In the genomic region with DNA sequence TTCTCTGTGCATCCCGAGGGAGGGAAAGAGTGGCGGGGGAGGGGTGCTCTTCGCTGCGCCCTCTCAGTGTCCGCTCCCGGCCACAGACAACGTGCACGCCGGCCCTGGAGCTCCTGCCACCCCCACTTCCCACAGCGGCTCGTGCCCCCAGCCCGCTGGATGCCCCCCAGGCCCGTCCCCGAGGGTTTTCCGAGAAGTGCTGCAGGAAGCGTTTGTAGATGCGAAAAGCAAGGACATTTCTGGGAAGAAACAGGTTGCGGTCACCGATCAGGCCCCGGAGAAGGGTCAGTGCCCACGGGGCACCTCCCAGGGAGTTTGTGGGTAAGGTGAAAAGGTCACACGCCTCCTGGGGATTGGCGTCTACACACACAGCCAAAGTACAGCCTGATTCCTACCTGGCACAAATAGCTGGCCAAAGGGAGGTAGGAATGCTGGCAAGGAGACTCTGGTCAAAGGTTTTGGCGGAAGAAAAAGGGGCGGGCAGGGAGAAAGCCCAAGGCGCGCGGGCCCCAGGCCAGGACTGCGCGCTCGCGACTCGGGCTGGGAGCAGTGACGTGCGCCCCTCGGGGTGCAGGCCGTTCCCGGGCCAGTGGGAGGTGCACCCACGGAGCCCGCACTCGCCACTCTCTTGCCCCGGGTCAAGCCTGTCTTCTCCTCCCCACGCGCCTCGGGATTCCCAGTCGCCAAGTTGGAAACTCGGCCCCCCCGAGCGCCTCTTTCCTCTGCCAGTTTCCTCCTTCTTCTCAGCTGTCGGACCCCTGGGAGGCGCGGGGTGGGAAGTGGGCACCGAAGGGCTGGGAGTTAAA, we compare ENCODE assay signal across 9 cellular contexts. TPM values are rescaled to one million over a fixed set of nuclear protein-coding genes. Genes with fewer than 3 reads are reported as not detected.
DNase-seq lines count a peak whose midpoint lies in the region; ATAC-seq and TF ChIP-seq lines count a peak whose summit lies in the region.
"Had no signal": no experiment of that assay in that cellular context is flagged by ENCODE, and none has a peak within 500 bp of the region (broad histone marks: within the 10 kb centered on the region; RNA-seq: fewer than 3 reads in every experiment).

No MANE protein-coding gene starts in this region.

- no peak overlapping the region for H3K4me3 ChIP-seq in CD8-positive, alpha-beta memory T cell (ENCODE audit: low read length)
- H3K4me3 ChIP-seq in iPS-11a (ENCODE audit: low read depth, low read length), result peak overlapping the region; percentile 61
- peak overlapping the region; percentile 82 to 98 (median 91) for H3K4me3 ChIP-seq in gastrocnemius medialis
- H3K4me3 ChIP-seq: K562 had no signal

- no peak overlapping the region for H3K27ac Mint-ChIP-seq in CD8-positive, alpha-beta memory T cell

- peaks cover 9% of the 10 kb centered on the region for H3K4me1 ChIP-seq in CD8-positive, alpha-beta memory T cell (ENCODE audit: insufficient read depth, low read length)
- H3K4me1 ChIP-seq in gastrocnemius medialis, result peaks cover 33 to 46% of the 10 kb centered on the region in 2 donors

- TF ChIP-seq EP300 in Ishikawa (IDR thresholded peaks at IDR 0.05; ENCODE audit: borderline replicate concordance), result no peak

- H3K27me3 ChIP-seq in CD8-positive, alpha-beta memory T cell (ENCODE audit: insufficient read depth, low read length, poor library complexity, severe bottlenecking), result peaks cover 35% of the 10 kb centered on the region
- H3K27me3 ChIP-seq in gastrocnemius medialis, result no peaks in the 10 kb centered on the region

- TF ChIP-seq CTCF in gastrocnemius medialis (IDR thresholded peaks at IDR 0.05 in 4 of 5, conservative IDR thresholded peaks at IDR 0.05 in 1 of 5), result no peak

- H3K9me3 Mint-ChIP-seq in CD8-positive, alpha-beta memory T cell, result no peaks in the 10 kb centered on the region

- ATAC-seq in gastrocnemius medialis, result peak; percentile 16 to 20
- ATAC-seq in HG03135 (IDR thresholded peaks at IDR 0.05; ENCODE audit: unreplicated experiment), result no peak
- no peak for ATAC-seq in HG03342 (IDR thresholded peaks at IDR 0.05; ENCODE audit: unreplicated experiment)

- no peak overlapping the region for H3K27ac ChIP-seq in CD8-positive, alpha-beta memory T cell (ENCODE audit: low read depth, low read length)
- peak overlapping the region; percentile 87 to 94 (median 93) for H3K27ac ChIP-seq in gastrocnemius medialis

- in situ Hi-C loops in gastrocnemius medialis (cut with MboI; ENCODE audit: low sequenced_read_pairs in 4 of 4), result loop anchor here in 1 of 4 donors (10.0 kb wide), 1 partner anchor 141 kb away; no protein-coding TSS in a partner anchor

- intact Hi-C loops in gastrocnemius medialis (cut with DNase I; ENCODE audit: low total_unique reads), result loop anchor here (5.0 to 10.0 kb wide), 2 partner anchors 144 to 381 kb away; a partner anchor contains a TSS

- peak overlapping the region in 6 of 7 donors; percentile 23 to 76 (median 42) for H3K4me3 Mint-ChIP-seq in CD8-positive, alpha-beta memory T cell

- CTCF ChIA-PET in CD8-positive, alpha-beta memory T cell (lab: Charles Lee), result no interaction called here

- peaks cover 34 to 62% of the 10 kb centered on the region in 2 donors for H3K27me3 Mint-ChIP-seq in CD8-positive, alpha-beta memory T cell

- no peak for DNase-seq in CD8-positive, alpha-beta memory T cell
- DNase-seq in astrocyte of the hippocampus (ENCODE audit: low read depth, low spot score), result peak; percentile 86
- peak in 1 of 2 donors; percentile 36 for DNase-seq in gastrocnemius medialis
- no peak for DNase-seq in activated CD4-positive, CD25-positive, alpha-beta regulatory T cell treated with anti-CD3 and anti-CD28 coated beads, Interleukin-2, amount 50 U/mL, for 72 hours

- peak; percentile 40 to 48 for TF ChIP-seq POLR2A in gastrocnemius medialis (IDR thresholded peaks at IDR 0.05)

- no peaks in the 10 kb centered on the region for H3K36me3 ChIP-seq in CD8-positive, alpha-beta memory T cell (ENCODE audit: insufficient read depth, low read length)
- H3K36me3 ChIP-seq in gastrocnemius medialis, result no peaks in the 10 kb centered on the region

- H3K4me1 Mint-ChIP-seq in CD8-positive, alpha-beta memory T cell, result peaks cover 14 to 33% (median 21%) of the 10 kb centered on the region in 3 donors

- H3K9me3 ChIP-seq in CD8-positive, alpha-beta memory T cell (ENCODE audit: low read length), result no peaks in the 10 kb centered on the region
- no peaks in the 10 kb centered on the region for H3K9me3 ChIP-seq in gastrocnemius medialis

- peaks cover 0 to 2% (median 0%) of the 10 kb centered on the region in 3 donors for H3K36me3 Mint-ChIP-seq in CD8-positive, alpha-beta memory T cell

- POLR2A ChIA-PET in CD8-positive, alpha-beta memory T cell (lab: Charles Lee), result no interaction called here

- TF ChIP-seq RAD21 in Ishikawa (IDR thresholded peaks at IDR 0.05; ENCODE audit: low read depth), result no peak

TF ChIP-seq in Ishikawa, 13 proteins besides CTCF, POLR2A, EP300 and RAD21:
- TF ChIP-seq, protein P1, sequence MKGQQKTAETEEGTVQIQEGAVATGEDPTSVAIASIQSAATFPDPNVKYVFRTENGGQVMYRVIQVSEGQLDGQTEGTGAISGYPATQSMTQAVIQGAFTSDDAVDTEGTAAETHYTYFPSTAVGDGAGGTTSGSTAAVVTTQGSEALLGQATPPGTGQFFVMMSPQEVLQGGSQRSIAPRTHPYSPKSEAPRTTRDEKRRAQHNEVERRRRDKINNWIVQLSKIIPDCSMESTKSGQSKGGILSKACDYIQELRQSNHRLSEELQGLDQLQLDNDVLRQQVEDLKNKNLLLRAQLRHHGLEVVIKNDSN (IDR thresholded peaks at IDR 0.05), result no peak
- TF ChIP-seq TEAD4 (IDR thresholded peaks at IDR 0.05) (0 out of 2 replicates have a peak, but pooled peaks have one; percentile 15), NFIC (IDR thresholded peaks at IDR 0.05) (0 out of 2 replicates have a peak, but pooled peaks have one; percentile 36), FOXM1 (IDR thresholded peaks at IDR 0.05; ENCODE audit: borderline replicate concordance, low read depth) (no peak), TAF1 (IDR thresholded peaks at IDR 0.05; ENCODE audit: low read depth) (no peak), ZBTB7A (IDR thresholded peaks at IDR 0.05; ENCODE audit: low read depth) (peak; percentile 66; the same call in 1 of the 2 replicates)
- TF ChIP-seq, protein P2, sequence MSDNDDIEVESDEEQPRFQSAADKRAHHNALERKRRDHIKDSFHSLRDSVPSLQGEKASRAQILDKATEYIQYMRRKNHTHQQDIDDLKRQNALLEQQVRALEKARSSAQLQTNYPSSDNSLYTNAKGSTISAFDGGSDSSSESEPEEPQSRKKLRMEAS (IDR thresholded peaks at IDR 0.05), result 0 out of 2 replicates have a peak, but pooled peaks have one; percentile 10

RNA-seq across cellular contexts. Expression of a gene that starts 1.5 kb away (rescaled TPM):
- 1 to 10 TPM; 2.1 to 2.2 TPM for total RNA-seq in CD8-positive, alpha-beta memory T cell
- polyA plus RNA-seq in CD8-positive, alpha-beta memory T cell, result not detected
- total RNA-seq in gastrocnemius medialis, result 10 to 100 TPM; 20.4 to 29.0 (median 22.1) TPM

Comparison
In these comparisons a context has a peak if more than half of its experiments do, and no peak if none do; other contexts are left out.
1. ATAC-seq: peak in gastrocnemius medialis (2 of 2); none in HG03135 (single experiment) and HG03342 (single experiment).
2. RNA of a gene that starts 1.5 kb away (total RNA-seq): 20.4 to 29.0 TPM in gastrocnemius medialis; 2.1 to 2.2 TPM in CD8-positive, alpha-beta memory T cell; every median in the first group is over 4 times any median in the second.